In the genomic region with DNA sequence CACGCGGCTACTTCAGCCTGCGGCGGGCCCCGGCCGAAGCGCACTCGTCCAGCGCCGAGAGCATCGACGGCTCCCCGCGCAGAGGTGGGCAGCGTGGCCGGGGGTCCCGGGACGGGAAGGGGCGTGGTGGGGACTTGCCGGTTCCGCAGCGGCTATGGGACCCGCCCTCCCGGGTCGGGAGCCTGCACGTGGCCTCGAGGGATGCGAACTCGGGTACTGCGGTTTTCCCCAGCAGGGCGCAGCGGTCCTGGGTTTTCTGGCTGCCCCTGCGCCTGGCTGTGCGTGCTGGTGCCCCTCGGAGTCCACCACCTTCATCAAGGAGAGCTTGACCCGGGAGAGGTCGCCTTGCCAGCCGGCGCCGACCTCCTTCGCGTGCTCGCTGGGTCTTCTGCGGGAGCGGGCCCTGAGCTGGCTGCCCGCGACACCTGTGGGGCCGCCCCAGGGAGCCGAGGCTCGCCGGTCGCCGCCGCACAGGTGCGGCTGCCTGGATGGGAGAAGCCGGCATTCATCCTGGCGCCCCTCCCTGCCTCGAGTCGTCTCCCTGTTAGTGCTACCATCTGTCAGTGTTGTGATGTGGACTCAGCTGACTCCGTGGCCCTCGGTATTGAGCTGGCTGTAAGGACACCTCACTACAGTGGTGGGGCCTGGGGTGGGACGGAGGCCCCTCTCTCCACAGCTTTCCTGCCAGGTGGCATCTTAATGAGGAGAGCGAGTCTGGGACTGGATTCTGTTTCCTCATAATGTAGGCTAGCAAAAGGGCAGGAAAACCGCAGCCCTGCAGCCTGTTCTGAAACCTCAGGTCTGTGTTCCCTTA, we compare ENCODE assay signal across 9 cellular contexts.
A peak's percentile ranks its signal among the peaks of the same experiment; 100 is the strongest.
DNase-seq lines count a peak whose midpoint lies in the region; ATAC-seq, FAIRE-seq and TF ChIP-seq lines count a peak whose summit lies in the region.
"Had no signal": no experiment of that assay in that cellular context is flagged by ENCODE, and none has a peak within 500 bp of the region (broad histone marks: within the 10 kb centered on the region; RNA-seq: fewer than 3 reads in every experiment).

No MANE protein-coding gene starts in this region.

- peak overlapping the region; percentile 48 to 65 (median 60) for H3K4me3 Mint-ChIP-seq in T-cell

- TF ChIP-seq CTCF in SK-N-SH (IDR thresholded peaks at IDR 0.05) (no peak), GM13976 (IDR thresholded peaks at IDR 0.05; ENCODE audit: borderline replicate concordance, control extremely low read depth, extremely low read depth, insufficient read depth, missing control alignments) (no peak)

- CTCF ChIA-PET in SK-N-SH (lab: Yijun Ruan, JAX), result interaction anchor here (0.6 to 6.0 kb wide), 22 partner anchors 9 to 697 kb away, joined by 3 to 121 read pairs (median 4); no protein-coding TSS in a partner anchor
- CTCF ChIA-PET in T-cell (lab: Charles Lee), result no interaction called here

- no peak for TF ChIP-seq RAD21 in SK-N-SH (IDR thresholded peaks at IDR 0.05; ENCODE audit: low read length)

- H3K4me2 ChIP-seq in SK-N-SH, result peak overlapping the region; percentile 41; the same call in 1 of the 2 replicates

- DNase-seq in SK-N-SH (no peak), T-cell (no peak), substantia nigra (lab: John Stamatoyannopoulos, UW) (peak in 5 of 49 donors; percentile 22 to 47 (median 24)), NOMO-1 (lab: John Stamatoyannopoulos, UW; ENCODE audit: unreplicated experiment in 2 of 2) (no peak), GM13976 (ENCODE audit: low spot score) (no peak), GM12892 (ENCODE audit: insufficient read length) (no peak)
- DNase-seq: effector CD8-positive, alpha-beta T cell had no signal

- FAIRE-seq in GM12892 (lab: Jason Lieb, UNC), result no peak

- 30% methylated on average over 24 of the region's 64 CpGs for WGBS in SK-N-SH (ENCODE audit: low lambda C conversion rate)

- TF ChIP-seq EP300 in SK-N-SH (IDR thresholded peaks at IDR 0.05; ENCODE audit: borderline replicate concordance in 1 of 2, low read depth in 1 of 2, low read length in 1 of 2), result no peak

- H3K36me3 ChIP-seq in SK-N-SH (replicated peaks in 1 of 2; ENCODE audit: control insufficient read depth in 1 of 2, insufficient read depth in 2 of 2, low read length in 1 of 2), result no peaks in the 10 kb centered on the region
- H3K36me3 ChIP-seq in iPS-15b (ENCODE audit: control insufficient read depth, insufficient read depth, low read length), result no peaks in the 10 kb centered on the region

- H3K27ac ChIP-seq in SK-N-SH (ENCODE audit: low read depth in 2 of 2, low read length in 1 of 2), result no peak overlapping the region
- peak overlapping the region; percentile 73 for H3K27ac ChIP-seq in substantia nigra (ENCODE audit: low read depth, low read length, poor library complexity, severe bottlenecking)

- H3K4me3 ChIP-seq in SK-N-SH (ENCODE audit: low read depth in 2 of 2, low read length in 1 of 2) (peak overlapping the region in 1 of 2 experiments; percentile 61; a peak in 3 of 4 replicates), iPS-15b (ENCODE audit: low read depth, low read length) (peak overlapping the region; percentile 60)

- no peak for ATAC-seq in SK-N-SH treated with all-trans-retinoic acid at 6 μM for 48 hours
- ATAC-seq in T-cell (replicated peaks in 1 of 4), result no peak

- H3K27me3 Mint-ChIP-seq in T-cell, result peaks cover 45 to 51% of the 10 kb centered on the region in 2 donors

- no peaks in the 10 kb centered on the region; the same call in none of the 2 replicates for H3K79me2 ChIP-seq in SK-N-SH (ENCODE audit: insufficient read depth)

- peaks cover 55% of the 10 kb centered on the region for H4K20me1 ChIP-seq in SK-N-SH (ENCODE audit: insufficient read depth)

- H3K4me1 Mint-ChIP-seq in T-cell, result peaks cover 0 to 20% (median 14%) of the 10 kb centered on the region in 3 donors

- H3K36me3 Mint-ChIP-seq in T-cell, result no peaks in the 10 kb centered on the region

- no peaks in the 10 kb centered on the region for H3K9me3 Mint-ChIP-seq in T-cell

- no peak for TF ChIP-seq POLR2A in GM12892 (IDR thresholded peaks at IDR 0.05; ENCODE audit: low read depth, low read length)

- in situ Hi-C loops in GM13976 (cut with MboI; ENCODE audit: low sequenced_read_pairs, unreplicated experiment), result no loop called here

- no peak overlapping the region for H3K9ac ChIP-seq in SK-N-SH
- H3K9ac ChIP-seq in iPS-15b (ENCODE audit: low read depth, low read length), result no peak overlapping the region

- peaks cover 4% of the 10 kb centered on the region for H3F3A ChIP-seq in SK-N-SH (replicated peaks; ENCODE audit: insufficient read depth)

- H3K4me1 ChIP-seq in SK-N-SH (ENCODE audit: control insufficient read depth in 1 of 2, insufficient read depth in 2 of 2, low read depth in 1 of 2, low read length in 1 of 2), result peaks cover 1 to 24% of the 10 kb centered on the region in 2 experiments; a peak in 3 of 4 replicates
- peaks cover 12% of the 10 kb centered on the region for H3K4me1 ChIP-seq in iPS-15b (ENCODE audit: control insufficient read depth, insufficient read depth, low read length)

- no peaks in the 10 kb centered on the region for H3K27me3 ChIP-seq in SK-N-SH (ENCODE audit: insufficient read depth)
- H3K27me3 ChIP-seq in iPS-15b (ENCODE audit: control insufficient read depth, insufficient read depth, low read length), result no peaks in the 10 kb centered on the region

- H3K9me2 ChIP-seq in SK-N-SH, result no peaks in the 10 kb centered on the region

- no peak overlapping the region for H3K27ac Mint-ChIP-seq in T-cell

- H3K9me3 ChIP-seq in SK-N-SH (no peaks in the 10 kb centered on the region), iPS-15b (ENCODE audit: control insufficient read depth, insufficient read depth, low read length) (no peaks in the 10 kb centered on the region)

- no peak overlapping the region for H2AFZ ChIP-seq in SK-N-SH (ENCODE audit: low read depth)

- POLR2A ChIA-PET in SK-N-SH (lab: Yijun Ruan, JAX), result no interaction called here
- POLR2A ChIA-PET in T-cell (lab: Charles Lee), result no interaction called here

TF ChIP-seq in SK-N-SH, 30 proteins besides CTCF, POLR2A, EP300 and RAD21:
- TF ChIP-seq TAF1 (IDR thresholded peaks at IDR 0.05; ENCODE audit: borderline replicate concordance, low read depth, low read length) (no peak), RXRA (IDR thresholded peaks at IDR 0.05; ENCODE audit: borderline replicate concordance, low read depth) (no peak)
- TF ChIP-seq, protein P1, sequence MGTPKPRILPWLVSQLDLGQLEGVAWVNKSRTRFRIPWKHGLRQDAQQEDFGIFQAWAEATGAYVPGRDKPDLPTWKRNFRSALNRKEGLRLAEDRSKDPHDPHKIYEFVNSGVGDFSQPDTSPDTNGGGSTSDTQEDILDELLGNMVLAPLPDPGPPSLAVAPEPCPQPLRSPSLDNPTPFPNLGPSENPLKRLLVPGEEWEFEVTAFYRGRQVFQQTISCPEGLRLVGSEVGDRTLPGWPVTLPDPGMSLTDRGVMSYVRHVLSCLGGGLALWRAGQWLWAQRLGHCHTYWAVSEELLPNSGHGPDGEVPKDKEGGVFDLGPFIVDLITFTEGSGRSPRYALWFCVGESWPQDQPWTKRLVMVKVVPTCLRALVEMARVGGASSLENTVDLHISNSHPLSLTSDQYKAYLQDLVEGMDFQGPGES (IDR thresholded peaks at IDR 0.05; ENCODE audit: low read depth, low read length), result no peak

TF ChIP-seq in SK-N-SH treated with all-trans-retinoic acid at 6 μM for 48 hours, 23 proteins besides CTCF, POLR2A, EP300 and RAD21 (continues in another document):
- TF ChIP-seq SNAI2 (CRISPR knock-in tag; IDR thresholded peaks at IDR 0.05), result no peak
- TF ChIP-seq TOX (CRISPR knock-in tag; IDR thresholded peaks at IDR 0.05; ENCODE audit: borderline replicate concordance), result no peak
- TF ChIP-seq ZC3H10 (CRISPR knock-in tag; IDR thresholded peaks at IDR 0.05), result no peak
- TF ChIP-seq ZNF565 (CRISPR knock-in tag; conservative IDR thresholded peaks at IDR 0.05; ENCODE audit: low read depth), result no peak
- TF ChIP-seq ZNF70 (CRISPR knock-in tag; IDR thresholded peaks at IDR 0.05), result no peak
- TF ChIP-seq CSRNP3 (CRISPR knock-in tag; IDR thresholded peaks at IDR 0.05), result no peak
- no peak for TF ChIP-seq ZFP3 (CRISPR knock-in tag; IDR thresholded peaks at IDR 0.05)
- no peak for TF ChIP-seq ZFP30 (CRISPR knock-in tag; IDR thresholded peaks at IDR 0.05)
- no peak for TF ChIP-seq GLIS3 (CRISPR knock-in tag; IDR thresholded peaks at IDR 0.05)
- TF ChIP-seq, protein P2, sequence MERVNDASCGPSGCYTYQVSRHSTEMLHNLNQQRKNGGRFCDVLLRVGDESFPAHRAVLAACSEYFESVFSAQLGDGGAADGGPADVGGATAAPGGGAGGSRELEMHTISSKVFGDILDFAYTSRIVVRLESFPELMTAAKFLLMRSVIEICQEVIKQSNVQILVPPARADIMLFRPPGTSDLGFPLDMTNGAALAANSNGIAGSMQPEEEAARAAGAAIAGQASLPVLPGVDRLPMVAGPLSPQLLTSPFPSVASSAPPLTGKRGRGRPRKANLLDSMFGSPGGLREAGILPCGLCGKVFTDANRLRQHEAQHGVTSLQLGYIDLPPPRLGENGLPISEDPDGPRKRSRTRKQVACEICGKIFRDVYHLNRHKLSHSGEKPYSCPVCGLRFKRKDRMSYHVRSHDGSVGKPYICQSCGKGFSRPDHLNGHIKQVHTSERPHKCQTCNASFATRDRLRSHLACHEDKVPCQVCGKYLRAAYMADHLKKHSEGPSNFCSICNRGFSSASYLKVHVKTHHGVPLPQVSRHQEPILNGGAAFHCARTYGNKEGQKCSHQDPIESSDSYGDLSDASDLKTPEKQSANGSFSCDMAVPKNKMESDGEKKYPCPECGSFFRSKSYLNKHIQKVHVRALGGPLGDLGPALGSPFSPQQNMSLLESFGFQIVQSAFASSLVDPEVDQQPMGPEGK (CRISPR knock-in tag; IDR thresholded peaks at IDR 0.05; ENCODE audit: borderline replicate concordance), result no peak
- no peak for TF ChIP-seq CSDC2 (CRISPR knock-in tag; IDR thresholded peaks at IDR 0.05)
- TF ChIP-seq OSR1 (CRISPR knock-in tag; IDR thresholded peaks at IDR 0.05), result no peak
- no peak for TF ChIP-seq RARB (CRISPR knock-in tag; IDR thresholded peaks at IDR 0.05)
- no peak for TF ChIP-seq ZNF8 (CRISPR knock-in tag; IDR thresholded peaks at IDR 0.05)
- no peak for TF ChIP-seq ISL1 (CRISPR knock-in tag; IDR thresholded peaks at IDR 0.05)
- no peak for TF ChIP-seq TCF4 (CRISPR knock-in tag; IDR thresholded peaks at IDR 0.05; ENCODE audit: borderline replicate concordance)
